24 cellular contexts compared by ENCODE assay signal in the genomic region with DNA sequence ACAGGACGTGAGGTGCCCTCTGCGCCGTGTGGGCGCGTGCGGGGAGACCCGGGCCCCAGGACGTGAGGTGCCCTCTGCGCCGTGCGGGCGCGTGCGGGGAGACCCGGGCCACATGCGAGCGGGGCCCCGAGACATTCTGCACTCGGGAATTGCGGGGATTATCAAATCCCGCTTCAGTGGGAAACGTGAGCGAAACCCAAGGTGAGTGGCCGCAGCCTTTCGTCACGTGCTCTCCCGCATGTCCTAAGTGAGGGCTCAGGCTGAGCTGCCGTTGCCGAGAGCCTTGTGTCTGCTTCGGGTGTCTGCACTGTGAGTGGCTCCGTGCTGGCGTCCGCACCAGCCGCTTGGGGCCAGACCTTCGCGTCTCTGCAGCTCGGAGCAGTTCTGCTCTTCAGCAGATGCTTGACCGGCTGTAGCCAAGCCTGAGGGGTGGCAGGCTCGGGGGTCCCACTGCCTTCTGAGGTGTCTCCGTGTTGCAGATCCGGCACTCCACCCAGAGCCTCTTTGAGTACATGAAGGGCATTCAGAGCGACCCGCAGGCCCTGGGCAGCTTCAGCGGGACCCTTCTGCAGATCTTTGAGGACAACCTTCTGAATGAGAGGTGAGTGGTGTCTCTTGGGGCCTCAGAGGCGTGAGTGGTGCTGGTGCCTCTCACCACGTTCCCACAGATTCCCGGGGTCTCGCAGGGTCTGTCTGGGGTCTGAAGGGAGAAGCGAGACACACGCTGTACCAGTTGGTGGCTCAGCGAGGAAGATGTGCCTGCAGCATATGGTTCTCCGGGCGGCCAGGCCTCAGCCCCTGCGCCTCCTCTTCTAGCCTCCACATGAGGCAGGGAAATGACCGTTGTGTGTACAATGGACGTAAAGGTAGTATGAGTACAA.
DNase-seq lines count a peak whose midpoint lies in the region; ATAC-seq and TF ChIP-seq lines count a peak whose summit lies in the region.
"Had no signal": no experiment of that assay in that cellular context is flagged by ENCODE, and none has a peak within 500 bp of the region (broad histone marks: within the 10 kb centered on the region; RNA-seq: fewer than 3 reads in every experiment).

No MANE protein-coding gene starts in this region.

- no peaks in the 10 kb centered on the region for H3K27me3 Mint-ChIP-seq in activated naive CD4-positive, alpha-beta T cell treated with anti-CD3 and anti-CD28 coated beads, Interleukin-2, amount 10 ng/mL, durations not matched to agents 7 days and 5 days
- H3K27me3 Mint-ChIP-seq in activated naive CD4-positive, alpha-beta T cell treated with anti-CD3 and anti-CD28 coated beads for 36 hours (ENCODE audit: low read depth), result no peaks in the 10 kb centered on the region
- no peaks in the 10 kb centered on the region for H3K27me3 Mint-ChIP-seq in activated CD4-positive, alpha-beta T cell treated with anti-CD3 and anti-CD28 coated beads, Interleukin-2, amount 10 ng/mL, durations not matched to agents 7 days and 5 days
- H3K27me3 Mint-ChIP-seq: B cell; central memory CD8-positive, alpha-beta T cell; naive B cell had no signal

- TF ChIP-seq POLR2A in Peyer's patch (IDR thresholded peaks at IDR 0.05), result no peak

- H4K20me1 ChIP-seq in smooth muscle cell (ENCODE audit: low read depth), result no peaks in the 10 kb centered on the region

- H3K4me3 Mint-ChIP-seq in activated naive CD4-positive, alpha-beta T cell treated with anti-CD3 and anti-CD28 coated beads, Interleukin-2, amount 10 ng/mL, durations not matched to agents 7 days and 5 days, result no peak overlapping the region
- no peak overlapping the region for H3K4me3 Mint-ChIP-seq in activated naive CD4-positive, alpha-beta T cell treated with anti-CD3 and anti-CD28 coated beads for 36 hours
- no peak overlapping the region for H3K4me3 Mint-ChIP-seq in activated CD4-positive, alpha-beta T cell treated with anti-CD3 and anti-CD28 coated beads, Interleukin-2, amount 10 ng/mL, durations not matched to agents 7 days and 5 days
- H3K4me3 Mint-ChIP-seq: B cell; central memory CD8-positive, alpha-beta T cell; naive B cell had no signal

- no peaks in the 10 kb centered on the region for H3K9me3 ChIP-seq in Peyer's patch
- no peaks in the 10 kb centered on the region for H3K9me3 ChIP-seq in lower lobe of right lung
- no peaks in the 10 kb centered on the region for H3K9me3 ChIP-seq in smooth muscle cell (replicated peaks; ENCODE audit: low read depth)
- H3K9me3 ChIP-seq: A549, pancreas had no signal

- peaks cover 0 to 3% (median 0%) of the 10 kb centered on the region in 4 donors for H3K4me1 ChIP-seq in Peyer's patch
- no peaks in the 10 kb centered on the region for H3K4me1 ChIP-seq in lower lobe of right lung
- H3K4me1 ChIP-seq in smooth muscle cell (ENCODE audit: low read depth), result no peaks in the 10 kb centered on the region
- H3K4me1 ChIP-seq: A549, pancreas had no signal

- H3K9ac ChIP-seq in smooth muscle cell (ENCODE audit: low read depth), result no peak overlapping the region

- H3K27ac Mint-ChIP-seq in activated naive CD4-positive, alpha-beta T cell treated with anti-CD3 and anti-CD28 coated beads, Interleukin-2, amount 10 ng/mL, durations not matched to agents 7 days and 5 days, result no peak overlapping the region
- no peak overlapping the region for H3K27ac Mint-ChIP-seq in activated naive CD4-positive, alpha-beta T cell treated with anti-CD3 and anti-CD28 coated beads for 36 hours
- no peak overlapping the region for H3K27ac Mint-ChIP-seq in activated CD4-positive, alpha-beta T cell treated with anti-CD3 and anti-CD28 coated beads, Interleukin-2, amount 10 ng/mL, durations not matched to agents 7 days and 5 days
- H3K27ac Mint-ChIP-seq: activated naive CD4-positive, alpha-beta T cell treated with anti-CD3 and anti-CD28 coated beads, Interleukin-2, amount 50 U/mL, for 72 hours; B cell; naive B cell had no signal

- no peak overlapping the region for H2AFZ ChIP-seq in smooth muscle cell (ENCODE audit: low read depth)

- H3K27me3 ChIP-seq in Peyer's patch (no peaks in the 10 kb centered on the region), lower lobe of right lung (ENCODE audit: low read depth) (no peaks in the 10 kb centered on the region), smooth muscle cell (ENCODE audit: low read depth) (no peaks in the 10 kb centered on the region)
- H3K27me3 ChIP-seq: pancreas had no signal

- intact Hi-C loops in activated naive CD4-positive, alpha-beta T cell treated with anti-CD3 and anti-CD28 coated beads for 36 hours (cut with micrococcal nuclease), result no loop called here
- intact Hi-C loops in lower lobe of right lung (cut with DNase I), result no loop called here

- H3K36me3 ChIP-seq in Peyer's patch, result peaks cover 0 to 71% (median 0%) of the 10 kb centered on the region in 3 donors
- peaks cover 98% of the 10 kb centered on the region for H3K36me3 ChIP-seq in lower lobe of right lung
- no peaks in the 10 kb centered on the region for H3K36me3 ChIP-seq in smooth muscle cell (ENCODE audit: low read depth)

- H3K79me2 ChIP-seq in smooth muscle cell (ENCODE audit: low read depth), result no peaks in the 10 kb centered on the region

- H3F3A ChIP-seq in smooth muscle cell (ENCODE audit: low read depth), result no peaks in the 10 kb centered on the region

- CTCF ChIA-PET in activated naive CD4-positive, alpha-beta T cell treated with anti-CD3 and anti-CD28 coated beads, Interleukin-2, amount 10 ng/mL, durations not matched to agents 7 days and 5 days (lab: Charles Lee), result no interaction called here
- CTCF ChIA-PET in activated naive CD4-positive, alpha-beta T cell treated with anti-CD3 and anti-CD28 coated beads for 36 hours (lab: Charles Lee), result no interaction called here
- CTCF ChIA-PET in activated CD4-positive, alpha-beta T cell treated with anti-CD3 and anti-CD28 coated beads, Interleukin-2, amount 10 ng/mL, durations not matched to agents 7 days and 5 days (lab: Charles Lee), result no interaction called here

- peak; percentile 13 for DNase-seq in activated naive CD4-positive, alpha-beta T cell treated with anti-CD3 and anti-CD28 coated beads, Interleukin-2, amount 10 ng/mL, durations not matched to agents 7 days and 5 days
- no peak for DNase-seq in activated naive CD4-positive, alpha-beta T cell treated with anti-CD3 and anti-CD28 coated beads for 36 hours
- peak in 2 of 3 donors; percentile 30 to 41 for DNase-seq in Peyer's patch
- peak; percentile 32 for DNase-seq in lower lobe of right lung
- no peak for DNase-seq in smooth muscle cell (lab: John Stamatoyannopoulos, UW; ENCODE audit: unreplicated experiment)
- DNase-seq in foreskin fibroblast, result no peak
- no peak for DNase-seq in T-helper 9 cell
- no peak for DNase-seq in activated CD4-positive, alpha-beta T cell treated with anti-CD3 and anti-CD28 coated beads, Interleukin-2, amount 10 ng/mL, durations not matched to agents 7 days and 5 days
- DNase-seq: activated T-cell treated with anti-CD3 and anti-CD28 coated beads, Interleukin-2, amount 50 U/mL, for 48 hours; GDM1; GM23248; kidney glomerular epithelial cell; mesendoderm; naive B cell; NCI-H1105; NCI-H1930; NCI-H2227 treated with DMSO at 0.1 percent for 48 hours; NCI-H748 treated with DMSO at 0.1 percent for 48 hours had no signal

- H3K4me3 ChIP-seq in Peyer's patch (no peak overlapping the region), lower lobe of right lung (no peak overlapping the region), smooth muscle cell (no peak overlapping the region), foreskin fibroblast (ENCODE audit: low read depth in 1 of 2, low read length in 2 of 2) (no peak overlapping the region)
- H3K4me3 ChIP-seq: A549, GM23248, pancreas had no signal

- no peak overlapping the region for H3K4me2 ChIP-seq in smooth muscle cell
- H3K4me2 ChIP-seq: A549 had no signal

- peak in 1 of 2 donors; percentile 4 for ATAC-seq in lower lobe of right lung
- ATAC-seq: A549; activated CD4-positive, CD25-positive, alpha-beta regulatory T cell treated with anti-CD3 and anti-CD28 coated beads, Interleukin-2, amount 50 U/mL, for 24 hours; activated naive CD4-positive, alpha-beta T cell treated with anti-CD3 and anti-CD28 coated beads, Interleukin-2, amount 50 U/mL, for 72 hours had no signal

- H3K9me3 Mint-ChIP-seq in activated naive CD4-positive, alpha-beta T cell treated with anti-CD3 and anti-CD28 coated beads, Interleukin-2, amount 10 ng/mL, durations not matched to agents 7 days and 5 days, result no peaks in the 10 kb centered on the region
- no peaks in the 10 kb centered on the region for H3K9me3 Mint-ChIP-seq in activated naive CD4-positive, alpha-beta T cell treated with anti-CD3 and anti-CD28 coated beads for 36 hours
- no peaks in the 10 kb centered on the region for H3K9me3 Mint-ChIP-seq in activated CD4-positive, alpha-beta T cell treated with anti-CD3 and anti-CD28 coated beads, Interleukin-2, amount 10 ng/mL, durations not matched to agents 7 days and 5 days
- H3K9me3 Mint-ChIP-seq: activated naive CD4-positive, alpha-beta T cell treated with anti-CD3 and anti-CD28 coated beads, Interleukin-2, amount 50 U/mL, for 72 hours; central memory CD8-positive, alpha-beta T cell; naive B cell had no signal

- peaks cover 51% of the 10 kb centered on the region for H3K36me3 Mint-ChIP-seq in activated naive CD4-positive, alpha-beta T cell treated with anti-CD3 and anti-CD28 coated beads, Interleukin-2, amount 10 ng/mL, durations not matched to agents 7 days and 5 days
- peaks cover 23% of the 10 kb centered on the region for H3K36me3 Mint-ChIP-seq in activated naive CD4-positive, alpha-beta T cell treated with anti-CD3 and anti-CD28 coated beads for 36 hours (ENCODE audit: low read depth)
- peaks cover 34% of the 10 kb centered on the region for H3K36me3 Mint-ChIP-seq in activated CD4-positive, alpha-beta T cell treated with anti-CD3 and anti-CD28 coated beads, Interleukin-2, amount 10 ng/mL, durations not matched to agents 7 days and 5 days (ENCODE audit: low read depth)

- H3K27ac ChIP-seq in Peyer's patch (no peak overlapping the region), lower lobe of right lung (no peak overlapping the region), smooth muscle cell (ENCODE audit: low read depth) (peak overlapping the region; percentile 74)
- H3K27ac ChIP-seq: A549, pancreas had no signal

- 98% methylated on average over 51 of the region's 56 CpGs for WGBS in smooth muscle cell (ENCODE audit: low lambda C conversion rate)

- H3K4me1 Mint-ChIP-seq in activated naive CD4-positive, alpha-beta T cell treated with anti-CD3 and anti-CD28 coated beads, Interleukin-2, amount 10 ng/mL, durations not matched to agents 7 days and 5 days, result no peaks in the 10 kb centered on the region
- no peaks in the 10 kb centered on the region for H3K4me1 Mint-ChIP-seq in activated naive CD4-positive, alpha-beta T cell treated with anti-CD3 and anti-CD28 coated beads for 36 hours (ENCODE audit: low read depth)
- no peaks in the 10 kb centered on the region for H3K4me1 Mint-ChIP-seq in activated CD4-positive, alpha-beta T cell treated with anti-CD3 and anti-CD28 coated beads, Interleukin-2, amount 10 ng/mL, durations not matched to agents 7 days and 5 days
- H3K4me1 Mint-ChIP-seq: B cell; central memory CD8-positive, alpha-beta T cell; naive B cell had no signal

- TF ChIP-seq CTCF in Peyer's patch (IDR thresholded peaks at IDR 0.05) (no peak), lower lobe of right lung (IDR thresholded peaks at IDR 0.05) (no peak), smooth muscle cell (IDR thresholded peaks at IDR 0.05; ENCODE audit: borderline replicate concordance, insufficient read depth, poor library complexity, severe bottlenecking) (no peak), foreskin fibroblast (IDR thresholded peaks at IDR 0.05; ENCODE audit: low read depth, low read length) (no peak)

- POLR2A ChIA-PET in activated CD4-positive, alpha-beta T cell treated with anti-CD3 and anti-CD28 coated beads, Interleukin-2, amount 10 ng/mL, durations not matched to agents 7 days and 5 days (lab: Charles Lee), result no interaction called here

Comparison
In these comparisons a context has a peak if more than half of its experiments do, and no peak if none do; other contexts are left out.
1. DNase-seq: peak in activated naive CD4-positive, alpha-beta T cell treated with anti-CD3 and anti-CD28 coated beads, Interleukin-2, amount 10 ng/mL, durations not matched to agents 7 days and 5 days (single experiment), Peyer's patch (2 of 3) and lower lobe of right lung (single experiment); none in activated naive CD4-positive, alpha-beta T cell treated with anti-CD3 and anti-CD28 coated beads for 36 hours (single experiment), smooth muscle cell (single experiment), foreskin fibroblast (0 of 2), T-helper 9 cell (single experiment) and activated CD4-positive, alpha-beta T cell treated with anti-CD3 and anti-CD28 coated beads, Interleukin-2, amount 10 ng/mL, durations not matched to agents 7 days and 5 days (single experiment).